In the genomic region with DNA sequence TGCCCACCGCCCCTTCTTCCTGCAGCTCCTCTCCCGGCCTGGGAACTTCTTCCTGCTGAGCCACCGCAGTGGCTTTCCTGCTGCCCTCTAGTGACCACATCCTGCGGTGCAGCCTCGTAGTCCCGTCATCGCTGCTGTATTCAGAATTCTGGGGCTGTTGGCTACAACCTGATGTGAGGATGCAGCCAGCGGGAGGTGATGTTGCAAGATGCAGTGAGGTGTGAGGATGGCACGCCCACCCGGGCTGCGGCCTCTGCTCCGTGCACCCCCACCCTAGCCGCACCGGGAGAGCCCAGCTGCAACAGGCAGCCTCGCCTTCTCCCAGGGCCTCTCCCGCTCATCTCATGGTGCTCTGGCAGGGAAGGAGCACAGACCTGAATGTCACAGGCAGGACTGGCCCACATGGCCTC, we compare ENCODE assay signal across 8 cellular contexts. TPM values are rescaled to one million over a fixed set of nuclear protein-coding genes. Genes with fewer than 3 reads are reported as not detected.
A peak's percentile ranks its signal among the peaks of the same experiment; 100 is the strongest.
DNase-seq lines count a peak whose midpoint lies in the region; ATAC-seq and TF ChIP-seq lines count a peak whose summit lies in the region.

No MANE protein-coding gene starts in this region.

- TF ChIP-seq POLR2A in esophagus muscularis mucosa (IDR thresholded peaks at IDR 0.05; ENCODE audit: low read depth), result no peak

- DNase-seq in ELR (ENCODE audit: low read depth) (peak; percentile 69), HL-60 (ENCODE audit: low read depth in 1 of 2, low spot score in 1 of 2) (peak; percentile 16 to 52), NT2/D1 (ENCODE audit: low read depth, low spot score) (peak; percentile 93), activated T-cell treated with anti-CD3 and anti-CD28 coated beads for 4 hours (peak; percentile 44), esophagus muscularis mucosa (ENCODE audit: extremely low spot score) (no peak), naive B cell (peak; percentile 12)
- peak; percentile 23 for DNase-seq in stimulated activated naive CD4-positive, alpha-beta T cell treated with Interleukin-2 at 50 U/mL for 16 hours (lab: John Stamatoyannopoulos, UW)

- H3K4me3 Mint-ChIP-seq in naive B cell, result peak overlapping the region in 1 of 8 donors; percentile 52

- peaks cover 22% of the 10 kb centered on the region for H3K27me3 ChIP-seq in HL-60 (ENCODE audit: insufficient read depth, poor library complexity, severe bottlenecking)
- no peaks in the 10 kb centered on the region for H3K27me3 ChIP-seq in NT2/D1 (ENCODE audit: insufficient read depth, insufficient read length)
- H3K27me3 ChIP-seq in esophagus muscularis mucosa, result peaks cover 0 to 59% (median 11%) of the 10 kb centered on the region in 4 donors

- peaks cover 0 to 2% (median 0%) of the 10 kb centered on the region in 7 donors for H3K9me3 Mint-ChIP-seq in naive B cell

- H3K36me3 ChIP-seq in NT2/D1 (ENCODE audit: insufficient read depth, insufficient read length, low read length) (peaks cover 3% of the 10 kb centered on the region), esophagus muscularis mucosa (peaks cover 0 to 13% (median 0%) of the 10 kb centered on the region in 4 donors)

- peak overlapping the region; percentile 1 for H3K9ac ChIP-seq in NT2/D1 (ENCODE audit: insufficient read length, low read depth)

- H3K27ac ChIP-seq in HL-60 (replicated peaks) (no peak overlapping the region), esophagus muscularis mucosa (replicated peaks in 1 of 4) (no peak overlapping the region)

- peaks cover 33% of the 10 kb centered on the region for H3K4me1 ChIP-seq in NT2/D1 (ENCODE audit: insufficient read depth, insufficient read length)
- H3K4me1 ChIP-seq in esophagus muscularis mucosa, result peaks cover 18 to 26% (median 24%) of the 10 kb centered on the region in 4 donors

- TF ChIP-seq CTCF in HL-60 (IDR thresholded peaks at IDR 0.05; ENCODE audit: insufficient read depth, low read length) (peak; percentile 82), esophagus muscularis mucosa (IDR thresholded peaks at IDR 0.05) (peak; percentile 70 to 98 (median 77))

- H3K27me3 Mint-ChIP-seq in naive B cell, result peaks cover 40 to 69% (median 64%) of the 10 kb centered on the region in 3 donors

- no peaks in the 10 kb centered on the region for H3K9me3 ChIP-seq in NT2/D1 (ENCODE audit: insufficient read depth, low read length)
- H3K9me3 ChIP-seq in esophagus muscularis mucosa, result no peaks in the 10 kb centered on the region

- H3K4me1 Mint-ChIP-seq in naive B cell, result peaks cover 0 to 4% (median 2%) of the 10 kb centered on the region in 3 donors

- 5% methylated on average over 9 of the region's 16 CpGs for WGBS in esophagus muscularis mucosa

- no peak overlapping the region for H3K27ac Mint-ChIP-seq in naive B cell

- intact Hi-C loops in esophagus muscularis mucosa (cut with DNase I), result loop anchor here (5.0 kb wide), 1 partner anchor 283 kb away; no protein-coding TSS in a partner anchor

- no peaks in the 10 kb centered on the region for H3K36me3 Mint-ChIP-seq in naive B cell

- peak in 1 of 2 donors; percentile 33 for ATAC-seq in naive B cell (ENCODE audit: low read depth in 2 of 2)
- no peak for ATAC-seq in HG02973 (IDR thresholded peaks at IDR 0.05; ENCODE audit: unreplicated experiment)

- TF ChIP-seq EP300 in esophagus muscularis mucosa (IDR thresholded peaks at IDR 0.05), result no peak

- no peak overlapping the region for H3K4me3 ChIP-seq in HL-60 (replicated peaks; ENCODE audit: insufficient read depth, low read length)
- no peak overlapping the region for H3K4me3 ChIP-seq in NT2/D1 (ENCODE audit: insufficient read length, low read depth)
- no peak overlapping the region for H3K4me3 ChIP-seq in esophagus muscularis mucosa

RNA-seq across cellular contexts. Expression of gene CHST1, which starts 10.1 kb away (rescaled TPM):
- total RNA-seq in esophagus muscularis mucosa, result 1 to 10 TPM; 3.3 to 6.9 (median 3.7) TPM
- polyA plus RNA-seq in naive B cell (ENCODE audit: low read depth in 6 of 6), result not detected
